8 cellular contexts compared by ENCODE assay signal in the genomic region with DNA sequence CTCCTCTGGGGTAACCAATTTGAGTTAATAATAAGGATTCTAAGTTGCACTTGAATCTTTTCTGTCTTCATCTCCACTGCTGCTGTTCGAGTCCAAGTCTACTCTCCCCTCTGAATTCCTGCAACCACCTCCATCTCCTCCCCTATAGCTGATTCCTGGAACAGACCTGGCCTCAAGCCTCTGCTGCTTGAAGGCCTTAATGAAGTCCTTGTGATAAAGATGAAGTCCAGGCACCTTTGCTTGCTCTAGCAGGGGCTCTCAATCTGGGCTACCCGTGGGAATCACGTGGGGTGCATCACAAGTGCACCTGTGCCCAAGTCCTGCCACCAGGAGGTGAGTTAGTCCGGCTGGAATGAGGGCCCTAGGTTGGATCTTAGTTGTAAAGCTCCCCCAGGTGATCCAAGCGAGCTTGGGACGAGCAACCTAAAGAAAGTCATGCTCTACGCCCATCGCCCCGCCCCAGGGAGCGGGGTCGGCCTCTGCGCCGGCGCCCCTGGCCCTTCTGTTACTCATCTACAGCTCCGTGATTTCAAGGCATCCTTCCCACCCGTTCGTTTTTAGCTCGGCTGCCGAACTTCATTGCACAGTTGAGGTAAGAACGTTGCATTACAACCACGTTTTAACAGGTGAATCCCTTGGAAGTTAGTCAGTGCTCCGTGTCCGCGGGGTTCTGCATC. TPM values are rescaled to one million over a fixed set of nuclear protein-coding genes. Genes with fewer than 3 reads are reported as not detected.
DNase-seq lines count a peak whose midpoint lies in the region; ATAC-seq, FAIRE-seq and TF ChIP-seq lines count a peak whose summit lies in the region.

No MANE protein-coding gene starts in this region.

- no peak for TF ChIP-seq POLR2A in endothelial cell of umbilical vein (IDR thresholded peaks at IDR 0.05; ENCODE audit: low read depth, low read length)

- BruUV-seq in endothelial cell of umbilical vein (replicated peaks; lab: Mats Ljungman, UMichigan): TSS peak; percentile 15

- peak overlapping the region; percentile 81 for H2AFZ ChIP-seq in endothelial cell of umbilical vein (ENCODE audit: low read depth, low read length)

- no peaks in the 10 kb centered on the region for H3K9me3 ChIP-seq in endothelial cell of umbilical vein (replicated peaks; ENCODE audit: control insufficient read depth, insufficient read depth, low read length)
- H3K9me3 ChIP-seq in neutrophil: no peaks in the 10 kb centered on the region

- no peaks in the 10 kb centered on the region for H3K27me3 ChIP-seq in endothelial cell of umbilical vein (ENCODE audit: control insufficient read depth in 2 of 2, insufficient read depth in 2 of 2, low read length in 2 of 2)
- no peaks in the 10 kb centered on the region for H3K27me3 ChIP-seq in neutrophil

- H3K9me1 ChIP-seq in endothelial cell of umbilical vein (replicated peaks; ENCODE audit: control insufficient read depth, extremely low read depth, insufficient read depth, low read length): no peaks in the 10 kb centered on the region

- peak overlapping the region; percentile 68 for H3K4me2 ChIP-seq in endothelial cell of umbilical vein (ENCODE audit: insufficient read depth, low read length)

- TF ChIP-seq CTCF in endothelial cell of umbilical vein (IDR thresholded peaks at IDR 0.05; ENCODE audit: extremely low read depth in 1 of 2, insufficient read depth in 1 of 2, low read depth in 1 of 2, low read length in 2 of 2) (no peak), neutrophil (IDR thresholded peaks at IDR 0.05) (no peak)

- H3K4me3 ChIP-seq in endothelial cell of umbilical vein (replicated peaks in 1 of 3; ENCODE audit: insufficient read depth in 1 of 3, low read depth in 1 of 3, low read length in 3 of 3) (peak overlapping the region in 2 of 3 experiments; percentile 73 to 86), neutrophil (ENCODE audit: low read depth in 1 of 2, low read length in 1 of 2) (peak overlapping the region; percentile 65 to 89)

- peaks cover 13% of the 10 kb centered on the region for H3K79me2 ChIP-seq in endothelial cell of umbilical vein (ENCODE audit: control insufficient read depth, insufficient read depth, low read length)

- ATAC-seq in GM18511 (IDR thresholded peaks at IDR 0.05; ENCODE audit: unreplicated experiment) (peak; percentile 19), SK-N-SH treated with all-trans-retinoic acid at 6 μM for 48 hours (no peak), GM21786 (IDR thresholded peaks at IDR 0.05; ENCODE audit: unreplicated experiment) (no peak)

- DNase-seq in 8988T: peak; percentile 53
- no peak for DNase-seq in endothelial cell of umbilical vein (ENCODE audit: low read depth, low spot score)
- DNase-seq in NCI-H446 treated with DMSO at 0.1 percent for 48 hours (lab: John Stamatoyannopoulos, UW): no peak
- no peak for DNase-seq in COLO829 (ENCODE audit: low spot score)

- CTCF ChIA-PET in endothelial cell of umbilical vein (lab: Charles Lee): interaction anchor here (1.2 to 2.3 kb wide), 2 partner anchors 9 to 32 kb away, joined by 5 to 7 read pairs; no protein-coding TSS in a partner anchor

- H3K4me1 ChIP-seq in endothelial cell of umbilical vein (ENCODE audit: control insufficient read depth, extremely low read depth, insufficient read depth, low read length) (peaks cover 7% of the 10 kb centered on the region), neutrophil (ENCODE audit: control insufficient read depth in 1 of 2, insufficient read depth in 1 of 2, low read depth in 1 of 2, low read length in 1 of 2) (peaks cover 28 to 30% of the 10 kb centered on the region in 2 experiments)

- H3K9ac ChIP-seq in endothelial cell of umbilical vein (replicated peaks; ENCODE audit: extremely low read depth, insufficient read depth, low read length): no peak overlapping the region

- dilution Hi-C loops in endothelial cell of umbilical vein (cut with MboI; ENCODE audit: extremely low pct_ligation_motif_present, low sequenced_read_pairs): no loop called here

- H3K27ac ChIP-seq in endothelial cell of umbilical vein (ENCODE audit: insufficient read depth, low read depth, low read length) (no peak overlapping the region), neutrophil (no peak overlapping the region)

- intact Hi-C loops in endothelial cell of umbilical vein (cut with micrococcal nuclease): loop anchor here (5.0 kb wide), 1 partner anchor 331 kb away; no protein-coding TSS in a partner anchor

- H4K20me1 ChIP-seq in endothelial cell of umbilical vein (replicated peaks; ENCODE audit: control insufficient read depth, extremely low read depth, insufficient read depth, low read length): no peaks in the 10 kb centered on the region

- no peaks in the 10 kb centered on the region for H3K36me3 ChIP-seq in endothelial cell of umbilical vein (ENCODE audit: control insufficient read depth in 2 of 2, extremely low read depth in 1 of 2, insufficient read depth in 2 of 2, low read length in 2 of 2)
- H3K36me3 ChIP-seq in neutrophil: peaks cover 9% of the 10 kb centered on the region

- POLR2A ChIA-PET in endothelial cell of umbilical vein (lab: Charles Lee): no interaction called here

- FAIRE-seq in endothelial cell of umbilical vein (lab: Jason Lieb, UNC): no peak

TF ChIP-seq in SK-N-SH treated with all-trans-retinoic acid at 6 μM for 48 hours, 23 proteins besides CTCF, POLR2A, EP300 and RAD21 (continues in another document):
- TF ChIP-seq ARNTL (CRISPR knock-in tag; IDR thresholded peaks at IDR 0.05; ENCODE audit: borderline replicate concordance, low read depth): no peak
- no peak for TF ChIP-seq BACH2 (CRISPR knock-in tag; IDR thresholded peaks at IDR 0.05; ENCODE audit: borderline replicate concordance)
- no peak for TF ChIP-seq POU6F1 (CRISPR knock-in tag; IDR thresholded peaks at IDR 0.05; ENCODE audit: borderline replicate concordance, low read depth)
- peak; percentile 71 for TF ChIP-seq ZNF70 (CRISPR knock-in tag; IDR thresholded peaks at IDR 0.05)

TF ChIP-seq in endothelial cell of umbilical vein, 7 proteins besides CTCF, POLR2A, EP300 and RAD21:
- TF ChIP-seq EZH2 (IDR thresholded peaks at IDR 0.05; ENCODE audit: borderline replicate concordance, low read depth, low read length, severe bottlenecking) (no peak), MYC (IDR thresholded peaks at IDR 0.05; ENCODE audit: low read depth, low read length) (no peak), JUN (IDR thresholded peaks at IDR 0.05; ENCODE audit: borderline replicate concordance, insufficient read depth, insufficient read length, low read depth) (no peak), GATA2 (IDR thresholded peaks at IDR 0.05; ENCODE audit: insufficient read depth, insufficient read length, low read depth, low read length) (no peak), POLR2AphosphoS5 (IDR thresholded peaks at IDR 0.05; ENCODE audit: insufficient read depth, low read depth, low read length) (no peak), FOS (IDR thresholded peaks at IDR 0.05; ENCODE audit: borderline replicate concordance, insufficient read depth, low read length) (no peak)
- TF ChIP-seq, protein P1, sequence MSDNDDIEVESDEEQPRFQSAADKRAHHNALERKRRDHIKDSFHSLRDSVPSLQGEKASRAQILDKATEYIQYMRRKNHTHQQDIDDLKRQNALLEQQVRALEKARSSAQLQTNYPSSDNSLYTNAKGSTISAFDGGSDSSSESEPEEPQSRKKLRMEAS (IDR thresholded peaks at IDR 0.05; ENCODE audit: insufficient read depth, insufficient read length): no peak

RNA-seq across cellular contexts. Expression of gene IAH1, which starts 0.9 kb away (rescaled TPM):
- 39.9 and 44.0 TPM in 2 replicates for total RNA-seq in endothelial cell of umbilical vein
- polyA plus RNA-seq in endothelial cell of umbilical vein: 43.4 and 45.3 TPM in 2 replicates
- 56.5 and 60.0 TPM in 2 replicates for polyA plus RNA-seq in endothelial cell of umbilical vein (2011; cell fraction: cytosol; rRNA removed)
- 33.4 and 36.8 TPM in 2 replicates for polyA plus RNA-seq in endothelial cell of umbilical vein (2011; cell fraction: nucleus; rRNA removed)
- polyA plus RNA-seq in endothelial cell of umbilical vein (2012): 50.7 and 51.8 TPM in 2 replicates
- 30.7 and 48.3 TPM in 2 replicates for polyA minus RNA-seq in endothelial cell of umbilical vein
- 11.4 TPM for polyA minus RNA-seq in endothelial cell of umbilical vein (2011; cell fraction: cytosol; rRNA and poly(A)+ RNA removed)
- polyA minus RNA-seq in endothelial cell of umbilical vein (2011; cell fraction: nucleus; rRNA and poly(A)+ RNA removed): 17.1 and 24.0 TPM in 2 replicates

RNA-seq across cellular contexts. Expression of gene CPSF3, which starts 50.0 kb away (rescaled TPM):
- 35.6 and 37.1 TPM in 2 replicates for total RNA-seq in endothelial cell of umbilical vein
- polyA plus RNA-seq in endothelial cell of umbilical vein: 12.2 and 13.7 TPM in 2 replicates
- polyA plus RNA-seq in endothelial cell of umbilical vein (2011; cell fraction: cytosol; rRNA removed): 22.7 and 23.4 TPM in 2 replicates
- 37.7 and 44.9 TPM in 2 replicates for polyA plus RNA-seq in endothelial cell of umbilical vein (2011; cell fraction: nucleus; rRNA removed)
- 46.4 and 56.3 TPM in 2 replicates for polyA plus RNA-seq in endothelial cell of umbilical vein (2012)
- 16.1 and 19.1 TPM in 2 replicates for polyA minus RNA-seq in endothelial cell of umbilical vein
- 30.6 TPM for polyA minus RNA-seq in endothelial cell of umbilical vein (2011; cell fraction: cytosol; rRNA and poly(A)+ RNA removed)
- polyA minus RNA-seq in endothelial cell of umbilical vein (2011; cell fraction: nucleus; rRNA and poly(A)+ RNA removed): 19.9 and 20.3 TPM in 2 replicates

RNA-seq across cellular contexts. Expression of gene ITGB1BP1, which starts 50.1 kb away (rescaled TPM):
- 95.5 and 170 TPM in 2 replicates for total RNA-seq in endothelial cell of umbilical vein
- 43.3 and 45.0 TPM in 2 replicates for polyA plus RNA-seq in endothelial cell of umbilical vein
- 77.1 and 81.9 TPM in 2 replicates for polyA plus RNA-seq in endothelial cell of umbilical vein (2011; cell fraction: cytosol; rRNA removed)
- 60.3 and 66.0 TPM in 2 replicates for polyA plus RNA-seq in endothelial cell of umbilical vein (2011; cell fraction: nucleus; rRNA removed)
- 135 and 188 TPM in 2 replicates for polyA plus RNA-seq in endothelial cell of umbilical vein (2012)
- 22.1 and 25.2 TPM in 2 replicates for polyA minus RNA-seq in endothelial cell of umbilical vein
- polyA minus RNA-seq in endothelial cell of umbilical vein (2011; cell fraction: cytosol; rRNA and poly(A)+ RNA removed): 55.0 TPM
- 11.1 and 14.7 TPM in 2 replicates for polyA minus RNA-seq in endothelial cell of umbilical vein (2011; cell fraction: nucleus; rRNA and poly(A)+ RNA removed)
